In genomic region chr14:64708148-64709004, GRCh38 we compare ENCODE assay signal across 10 cellular contexts. TPM values are rescaled to one million over a fixed set of nuclear protein-coding genes. Genes with fewer than 3 reads are reported as not detected.
DNase-seq lines count a peak whose midpoint lies in the region; ATAC-seq and TF ChIP-seq lines count a peak whose summit lies in the region.
"Had no signal": no experiment of that assay in that cellular context is flagged by ENCODE, and none has a peak within 500 bp of the region (broad histone marks: within the 10 kb centered on the region; RNA-seq: fewer than 3 reads in every experiment).

No MANE protein-coding gene starts in this region.

- no peaks in the 10 kb centered on the region for H3K36me3 ChIP-seq in esophagus (ENCODE audit: control insufficient read depth in 2 of 2, insufficient read depth in 2 of 2, low read length in 1 of 2)

- H3K4me3 ChIP-seq in HL-60 (replicated peaks; ENCODE audit: insufficient read depth, low read length) (no peak overlapping the region), esophagus (ENCODE audit: low read depth in 1 of 2, low read length in 2 of 2) (peak overlapping the region in 1 of 2 donors; percentile 12)
- H3K4me3 ChIP-seq: lung had no signal

- WGBS in esophagus, 2 donors, result 21 to 32% methylated on average over 18 of the region's 18 CpGs

- H3K36me3 Mint-ChIP-seq in T-helper 2 cell treated with Interferon-gamma antibody and Interleukin-4, amounts not matched to agents 5 μg/mL and 100 μg/mL, for 36 hours (ENCODE audit: low read depth), result peaks cover 17% of the 10 kb centered on the region
- peaks cover 15% of the 10 kb centered on the region for H3K36me3 Mint-ChIP-seq in natural killer cell treated with Interleukin-12 subunit alpha and Interleukin-12 subunit beta and Interleukin-15 and Interleukin-18, amount 100 ng/mL, for 72 hours

- DNase-seq in HL-60 (ENCODE audit: low read depth in 1 of 2, low spot score in 1 of 2), result peak; percentile 66 to 83
- no peak for DNase-seq in T-helper 2 cell treated with Interferon-gamma antibody and Interleukin-4, amounts not matched to agents 5 μg/mL and 100 μg/mL, for 36 hours (ENCODE audit: low spot score)
- peak; percentile 70 for DNase-seq in natural killer cell treated with Interleukin-12 subunit alpha and Interleukin-12 subunit beta and Interleukin-15 and Interleukin-18, amount 100 ng/mL, for 72 hours (ENCODE audit: low spot score)
- no peak for DNase-seq in stimulated activated CD4-positive, alpha-beta T cell treated with anti-CD3 and anti-CD28 coated beads, Interleukin-1b, Interleukin-23, amount 100 ng/mL, for 48 hours
- DNase-seq in SHP77 treated with DMSO at 0.1 percent for 48 hours (lab: John Stamatoyannopoulos, UW), result no peak
- DNase-seq in epidermal melanocyte (ENCODE audit: insufficient read length, low spot score), result no peak
- no peak for DNase-seq in D341Med (ENCODE audit: low spot score)

- peak overlapping the region; percentile 67 for H3K27ac Mint-ChIP-seq in T-helper 2 cell treated with Interferon-gamma antibody and Interleukin-4, amounts not matched to agents 5 μg/mL and 100 μg/mL, for 36 hours
- peak overlapping the region; percentile 98 to 100 for H3K27ac Mint-ChIP-seq in natural killer cell treated with Interleukin-12 subunit alpha and Interleukin-12 subunit beta and Interleukin-15 and Interleukin-18, amount 100 ng/mL, for 72 hours

- ATAC-seq in natural killer cell treated with Interleukin-12 subunit alpha and Interleukin-12 subunit beta and Interleukin-15 and Interleukin-18, amount 100 ng/mL, for 72 hours, result peak; percentile 57 to 61

- H3K9me3 ChIP-seq in esophagus (ENCODE audit: control insufficient read depth in 2 of 2, insufficient read depth in 1 of 2, low read depth in 1 of 2, low read length in 1 of 2), result no peaks in the 10 kb centered on the region

- H3K4me1 ChIP-seq in esophagus (ENCODE audit: control insufficient read depth in 2 of 2, insufficient read depth in 2 of 2, low read length in 1 of 2), result peaks cover 10 to 34% of the 10 kb centered on the region in 2 donors

- H3K27me3 Mint-ChIP-seq in T-helper 2 cell treated with Interferon-gamma antibody and Interleukin-4, amounts not matched to agents 5 μg/mL and 100 μg/mL, for 36 hours (ENCODE audit: low read depth), result peaks cover 52% of the 10 kb centered on the region
- H3K27me3 Mint-ChIP-seq in natural killer cell treated with Interleukin-12 subunit alpha and Interleukin-12 subunit beta and Interleukin-15 and Interleukin-18, amount 100 ng/mL, for 72 hours, result no peaks in the 10 kb centered on the region

- H3K27me3 ChIP-seq in HL-60 (ENCODE audit: insufficient read depth, poor library complexity, severe bottlenecking), result no peaks in the 10 kb centered on the region
- H3K27me3 ChIP-seq in esophagus (ENCODE audit: control insufficient read depth in 1 of 2, insufficient read depth in 2 of 2, low read length in 2 of 2), result no peaks in the 10 kb centered on the region

- H3K27ac ChIP-seq in HL-60 (replicated peaks) (peak overlapping the region; percentile 89), esophagus (ENCODE audit: low read depth in 2 of 2, low read length in 1 of 2) (peak overlapping the region; percentile 29 to 76)
- H3K27ac ChIP-seq: KMS-11 had no signal

- H3K4me1 Mint-ChIP-seq in T-helper 2 cell treated with Interferon-gamma antibody and Interleukin-4, amounts not matched to agents 5 μg/mL and 100 μg/mL, for 36 hours (ENCODE audit: low read depth), result peaks cover 42% of the 10 kb centered on the region
- peaks cover 66 to 81% of the 10 kb centered on the region in 2 donors for H3K4me1 Mint-ChIP-seq in natural killer cell treated with Interleukin-12 subunit alpha and Interleukin-12 subunit beta and Interleukin-15 and Interleukin-18, amount 100 ng/mL, for 72 hours (ENCODE audit: low read depth in 2 of 2)

- peak overlapping the region; percentile 70 for H3K4me3 Mint-ChIP-seq in T-helper 2 cell treated with Interferon-gamma antibody and Interleukin-4, amounts not matched to agents 5 μg/mL and 100 μg/mL, for 36 hours
- peak overlapping the region; percentile 96 for H3K4me3 Mint-ChIP-seq in natural killer cell treated with Interleukin-12 subunit alpha and Interleukin-12 subunit beta and Interleukin-15 and Interleukin-18, amount 100 ng/mL, for 72 hours

- TF ChIP-seq CTCF in HL-60 (IDR thresholded peaks at IDR 0.05; ENCODE audit: insufficient read depth, low read length), result no peak

- H3K9me3 Mint-ChIP-seq in T-helper 2 cell treated with Interferon-gamma antibody and Interleukin-4, amounts not matched to agents 5 μg/mL and 100 μg/mL, for 36 hours, result peaks cover 16% of the 10 kb centered on the region
- H3K9me3 Mint-ChIP-seq in natural killer cell treated with Interleukin-12 subunit alpha and Interleukin-12 subunit beta and Interleukin-15 and Interleukin-18, amount 100 ng/mL, for 72 hours, result peaks cover 8% of the 10 kb centered on the region

RNA-seq across cellular contexts. Expression of gene PLEKHG3, which starts 4.2 kb away (rescaled TPM):
- polyA plus RNA-seq in esophagus, result 10 to 100 TPM; 23.1 to 27.1 TPM
- total RNA-seq in natural killer cell treated with Interleukin-12 subunit alpha and Interleukin-12 subunit beta and Interleukin-15 and Interleukin-18, amount 100 ng/mL, for 72 hours, result 10 to 100 TPM; 17.1 to 30.3 TPM

Comparison
In these comparisons a context has a peak if more than half of its experiments do, and no peak if none do; other contexts are left out.
1. DNase-seq: peak in HL-60 (2 of 2) and natural killer cell treated with Interleukin-12 subunit alpha and Interleukin-12 subunit beta and Interleukin-15 and Interleukin-18, amount 100 ng/mL, for 72 hours (single experiment); none in T-helper 2 cell treated with Interferon-gamma antibody and Interleukin-4, amounts not matched to agents 5 μg/mL and 100 μg/mL, for 36 hours (single experiment), stimulated activated CD4-positive, alpha-beta T cell treated with anti-CD3 and anti-CD28 coated beads, Interleukin-1b, Interleukin-23, amount 100 ng/mL, for 48 hours (single experiment), SHP77 treated with DMSO at 0.1 percent for 48 hours (single experiment), epidermal melanocyte (single experiment) and D341Med (single experiment).